In genomic region chr16:1335996-1336395, GRCh38 we compare ENCODE assay signal across 17 cellular contexts. TPM values are rescaled to one million over a fixed set of nuclear protein-coding genes. Genes with fewer than 3 reads are reported as not detected.
A peak's percentile ranks its signal among the peaks of the same experiment; 100 is the strongest.
DNase-seq lines count a peak whose midpoint lies in the region; ATAC-seq, FAIRE-seq and TF ChIP-seq lines count a peak whose summit lies in the region.
"Had no signal": no experiment of that assay in that cellular context is flagged by ENCODE, and none has a peak within 500 bp of the region (broad histone marks: within the 10 kb centered on the region; RNA-seq: fewer than 3 reads in every experiment).

No MANE protein-coding gene starts in this region.

- no peaks in the 10 kb centered on the region for H4K20me1 ChIP-seq in OCI-LY7 (ENCODE audit: insufficient read depth, low read length)

- POLR2A ChIA-PET in OCI-LY7 (lab: Charles Lee): no interaction called here

- no TSS peak for BruUV-seq in OCI-LY7 (replicated peaks; lab: Mats Ljungman, UMichigan)

- peaks cover 9% of the 10 kb centered on the region for H3K27me3 Mint-ChIP-seq in glutamatergic neuron (ENCODE audit: unreplicated experiment)
- H3K27me3 Mint-ChIP-seq in activated T-helper 17 cell treated with anti-CD3 and anti-CD28 coated beads, Interleukin-2, amount 50 U/mL, for 72 hours: no peaks in the 10 kb centered on the region

- no peaks in the 10 kb centered on the region for H3K36me3 ChIP-seq in OCI-LY7 (ENCODE audit: insufficient read depth, low read length)
- H3K36me3 ChIP-seq: sigmoid colon had no signal

- no peak for FAIRE-seq in HTR-8/SVneo (lab: Jason Lieb, UNC)

- H3K4me3 Mint-ChIP-seq in glutamatergic neuron (ENCODE audit: unreplicated experiment): no peak overlapping the region
- H3K4me3 Mint-ChIP-seq in activated T-helper 17 cell treated with anti-CD3 and anti-CD28 coated beads, Interleukin-2, amount 50 U/mL, for 72 hours: no peak overlapping the region
- H3K4me3 Mint-ChIP-seq: activated naive CD8-positive, alpha-beta T cell treated with anti-CD3 and anti-CD28 coated beads, Interleukin-2, amount 10 ng/mL, durations not matched to agents 7 days and 5 days; CD4-positive, CD25-positive, alpha-beta regulatory T cell; natural killer cell treated with Interleukin-12 subunit alpha and Interleukin-12 subunit beta and Interleukin-15 and Interleukin-18, amount 100 ng/mL, for 72 hours had no signal

- no peak overlapping the region for H3K27ac Mint-ChIP-seq in glutamatergic neuron (ENCODE audit: unreplicated experiment)
- no peak overlapping the region for H3K27ac Mint-ChIP-seq in activated T-helper 17 cell treated with anti-CD3 and anti-CD28 coated beads, Interleukin-2, amount 50 U/mL, for 72 hours
- H3K27ac Mint-ChIP-seq: activated naive CD8-positive, alpha-beta T cell treated with anti-CD3 and anti-CD28 coated beads, Interleukin-2, amount 10 ng/mL, durations not matched to agents 7 days and 5 days; CD4-positive, CD25-positive, alpha-beta regulatory T cell; natural killer cell treated with Interleukin-12 subunit alpha and Interleukin-12 subunit beta and Interleukin-15 and Interleukin-18, amount 100 ng/mL, for 72 hours had no signal

- TF ChIP-seq CTCF in OCI-LY7 (conservative IDR thresholded peaks at IDR 0.05; ENCODE audit: low read length) (0 out of 2 replicates have a peak, but pooled peaks have one; percentile 20), glutamatergic neuron (IDR thresholded peaks at IDR 0.05; ENCODE audit: partially characterized antibody, unreplicated experiment) (no peak)

- H3K4me1 Mint-ChIP-seq in glutamatergic neuron (ENCODE audit: low read depth, unreplicated experiment): peaks cover 2% of the 10 kb centered on the region
- H3K4me1 Mint-ChIP-seq in activated T-helper 17 cell treated with anti-CD3 and anti-CD28 coated beads, Interleukin-2, amount 50 U/mL, for 72 hours: no peaks in the 10 kb centered on the region

- H3K4me1 ChIP-seq in OCI-LY7 (ENCODE audit: insufficient read depth, low read length, poor library complexity, severe bottlenecking): peaks cover 29% of the 10 kb centered on the region

- CTCF ChIA-PET in OCI-LY7 (lab: Charles Lee; ENCODE audit: unreplicated experiment): no interaction called here

- no peak overlapping the region for H3K27ac ChIP-seq in OCI-LY7 (ENCODE audit: low read depth, low read length, poor library complexity, severe bottlenecking)
- H3K27ac ChIP-seq: coronary artery, sigmoid colon had no signal

- DNase-seq in Ammon's horn (ENCODE audit: low spot score) (peak; percentile 68), DMS79 (lab: John Stamatoyannopoulos, UW) (peak; percentile 11), OCI-LY7 (ENCODE audit: low spot score) (no peak), glutamatergic neuron (peak; percentile 68), HTR-8/SVneo (ENCODE audit: insufficient read length, low spot score) (no peak)
- no peak for DNase-seq in stimulated activated CD8-positive, alpha-beta memory T cell treated with anti-CD3 and anti-CD28 coated beads, Interleukin-4, amount 100 ng/mL, for 48 hours
- DNase-seq: activated naive CD8-positive, alpha-beta T cell treated with anti-CD3 and anti-CD28 coated beads, Interleukin-2, amount 10 ng/mL, durations not matched to agents 7 days and 5 days; CD4-positive, CD25-positive, alpha-beta regulatory T cell; KBM-7; NCI-H2029 treated with DMSO at 0.1 percent for 48 hours; sigmoid colon; stimulated activated naive CD4-positive, alpha-beta T cell had no signal

- H3K4me2 ChIP-seq in OCI-LY7 (ENCODE audit: low read length): no peak overlapping the region

- H3K4me3 ChIP-seq in OCI-LY7 (ENCODE audit: low read depth, low read length, poor library complexity, severe bottlenecking): no peak overlapping the region
- H3K4me3 ChIP-seq: coronary artery, sigmoid colon had no signal

- ATAC-seq in HG03280 (IDR thresholded peaks at IDR 0.05; ENCODE audit: unreplicated experiment): no peak
- ATAC-seq in activated T-helper 17 cell treated with anti-CD3 and anti-CD28 coated beads, Interleukin-2, amount 50 U/mL, for 72 hours (replicated peaks): no peak
- ATAC-seq: activated CD4-positive, CD25-positive, alpha-beta regulatory T cell treated with anti-CD3 and anti-CD28 coated beads, Interleukin-2, amount 50 U/mL, for 24 hours; natural killer cell treated with Interleukin-12 subunit alpha and Interleukin-12 subunit beta and Interleukin-15 and Interleukin-18, amount 100 ng/mL, for 72 hours had no signal

- intact Hi-C loops in OCI-LY7 (cut with micrococcal nuclease; ENCODE audit: unreplicated experiment): no loop called here

- no peak overlapping the region for H2AFZ ChIP-seq in OCI-LY7 (ENCODE audit: low read length)

- H3K9me3 Mint-ChIP-seq in glutamatergic neuron (ENCODE audit: unreplicated experiment): peaks cover 6% of the 10 kb centered on the region
- no peaks in the 10 kb centered on the region for H3K9me3 Mint-ChIP-seq in activated T-helper 17 cell treated with anti-CD3 and anti-CD28 coated beads, Interleukin-2, amount 50 U/mL, for 72 hours
- H3K9me3 Mint-ChIP-seq: activated naive CD8-positive, alpha-beta T cell treated with anti-CD3 and anti-CD28 coated beads, Interleukin-2, amount 10 ng/mL, durations not matched to agents 7 days and 5 days; CD4-positive, CD25-positive, alpha-beta regulatory T cell; natural killer cell treated with Interleukin-12 subunit alpha and Interleukin-12 subunit beta and Interleukin-15 and Interleukin-18, amount 100 ng/mL, for 72 hours had no signal

- no peaks in the 10 kb centered on the region for H3K9me2 ChIP-seq in OCI-LY7 (ENCODE audit: insufficient read depth, low read length)

- H3K36me3 Mint-ChIP-seq in glutamatergic neuron (ENCODE audit: unreplicated experiment): no peaks in the 10 kb centered on the region
- H3K36me3 Mint-ChIP-seq in activated T-helper 17 cell treated with anti-CD3 and anti-CD28 coated beads, Interleukin-2, amount 50 U/mL, for 72 hours (ENCODE audit: low read depth): no peaks in the 10 kb centered on the region
- H3K36me3 Mint-ChIP-seq: activated naive CD8-positive, alpha-beta T cell treated with anti-CD3 and anti-CD28 coated beads, Interleukin-2, amount 10 ng/mL, durations not matched to agents 7 days and 5 days; CD4-positive, CD25-positive, alpha-beta regulatory T cell; natural killer cell treated with Interleukin-12 subunit alpha and Interleukin-12 subunit beta and Interleukin-15 and Interleukin-18, amount 100 ng/mL, for 72 hours had no signal

- H3K9me3 ChIP-seq in OCI-LY7 (ENCODE audit: low read length): no peaks in the 10 kb centered on the region
- H3K9me3 ChIP-seq: sigmoid colon had no signal

- no peaks in the 10 kb centered on the region for H3K79me2 ChIP-seq in OCI-LY7 (ENCODE audit: insufficient read depth, low read depth, low read length)

RNA-seq across cellular contexts. Expression of gene BAIAP3, which starts 2.6 kb away (rescaled TPM):
- total RNA-seq in OCI-LY7 (2014; rRNA removed; shearing (Covaris generic)): 2.9 and 6.3 TPM in 2 replicates
- total RNA-seq in OCI-LY7 (2022): 2.4 and 3.2 TPM in 2 replicates
- 26.7 TPM for total RNA-seq in glutamatergic neuron (ENCODE audit: unreplicated experiment)
- 1 to 10 TPM in 1 of 2 donors, under 1 TPM in 1; 0.71 to 2.2 TPM for total RNA-seq in activated T-helper 17 cell treated with anti-CD3 and anti-CD28 coated beads, Interleukin-2, amount 50 U/mL, for 72 hours

RNA-seq across cellular contexts. Expression of gene TSR3, which starts 15.7 kb away (rescaled TPM):
- total RNA-seq in OCI-LY7 (2014; rRNA removed; shearing (Covaris generic)): 75.8 and 99.4 TPM in 2 replicates
- total RNA-seq in OCI-LY7 (2022): 43.5 and 47.2 TPM in 2 replicates
- 52.5 TPM for total RNA-seq in glutamatergic neuron (ENCODE audit: unreplicated experiment)
- 10 to 100 TPM; 36.7 to 64.2 TPM for total RNA-seq in activated T-helper 17 cell treated with anti-CD3 and anti-CD28 coated beads, Interleukin-2, amount 50 U/mL, for 72 hours

RNA-seq across cellular contexts. Expression of gene GNPTG, which starts 15.7 kb away (rescaled TPM):
- 21.3 and 22.5 TPM in 2 replicates for total RNA-seq in OCI-LY7 (2014; rRNA removed; shearing (Covaris generic))
- total RNA-seq in OCI-LY7 (2022) (24.1 and 26.6 TPM in 2 replicates), glutamatergic neuron (ENCODE audit: unreplicated experiment) (50.5 TPM)
- 10 to 100 TPM; 22.6 to 24.4 TPM for total RNA-seq in activated T-helper 17 cell treated with anti-CD3 and anti-CD28 coated beads, Interleukin-2, amount 50 U/mL, for 72 hours

RNA-seq across cellular contexts. Expression of gene UBE2I, which starts 26.6 kb away (rescaled TPM):
- 122 and 126 TPM in 2 replicates for total RNA-seq in OCI-LY7 (2014; rRNA removed; shearing (Covaris generic))
- total RNA-seq in OCI-LY7 (2022) (323 and 349 TPM in 2 replicates), glutamatergic neuron (ENCODE audit: unreplicated experiment) (256 TPM)
- 100 to 1,000 TPM; 204 to 206 TPM for total RNA-seq in activated T-helper 17 cell treated with anti-CD3 and anti-CD28 coated beads, Interleukin-2, amount 50 U/mL, for 72 hours

Comparison
In these comparisons a context has a peak if more than half of its experiments do, and no peak if none do; other contexts are left out.
1. DNase-seq: peak in Ammon's horn (single experiment), DMS79 (single experiment) and glutamatergic neuron (single experiment); none in OCI-LY7 (single experiment), stimulated activated CD8-positive, alpha-beta memory T cell treated with anti-CD3 and anti-CD28 coated beads, Interleukin-4, amount 100 ng/mL, for 48 hours (single experiment) and HTR-8/SVneo (single experiment).